Comparison of ENCODE assay signal across 24 cellular contexts in the genomic region with DNA sequence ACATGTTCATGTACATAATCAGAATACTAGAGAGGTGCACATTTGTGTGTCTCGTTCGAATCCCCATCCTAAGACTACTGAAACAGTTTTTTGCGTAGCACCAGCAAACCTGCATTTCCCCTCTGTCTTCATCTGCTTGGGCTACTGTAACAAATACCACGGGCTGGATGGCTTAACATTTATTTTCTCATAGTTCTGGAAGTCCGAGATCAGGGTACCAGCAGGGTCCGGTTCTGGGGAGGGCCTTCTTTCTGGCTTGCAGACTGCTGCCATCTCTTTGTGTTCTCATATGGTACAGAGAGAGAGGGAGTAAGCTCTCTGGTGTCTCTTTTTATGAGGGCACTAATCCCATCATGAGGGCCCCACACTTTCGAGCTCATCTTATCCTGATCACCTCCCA.
"Had no signal": no experiment of that assay in that cellular context is flagged by ENCODE, and none has a peak within 500 bp of the region (broad histone marks: within the 10 kb centered on the region; RNA-seq: fewer than 3 reads in every experiment).

No MANE protein-coding gene starts in this region.

- DNase-seq: cortex of kidney; dorsolateral prefrontal cortex; effector CD8-positive, alpha-beta T cell; heart left ventricle; hippocampal formation; left colon; left ventricle myocardium superior; mesenchymal stem cell; midbrain; occipital lobe; psoas muscle; retina; spleen; stimulated activated CD4-positive, alpha-beta T cell treated with anti-CD3 and anti-CD28 coated beads, Interleukin-15, amount 100 ng/mL, for 24 hours; stimulated activated CD4-positive, alpha-beta T cell treated with anti-CD3 and anti-CD28 coated beads, Interleukin-1b, Interleukin-23, amount 100 ng/mL, for 48 hours; stimulated activated CD4-positive, alpha-beta T cell treated with anti-CD3 and anti-CD28 coated beads, Interleukin-4, amount 100 ng/mL, for 24 hours; stimulated activated naive CD4-positive, alpha-beta T cell; thyroid gland; upper lobe of left lung; uterus had no signal

- H3K27ac Mint-ChIP-seq: natural killer cell treated with Interleukin-12 subunit alpha and Interleukin-12 subunit beta and Interleukin-15 and Interleukin-18, amount 100 ng/mL, for 72 hours had no signal

- H3K9me3 Mint-ChIP-seq: natural killer cell treated with Interleukin-12 subunit alpha and Interleukin-12 subunit beta and Interleukin-15 and Interleukin-18, amount 100 ng/mL, for 72 hours had no signal

- H3K4me3 Mint-ChIP-seq: natural killer cell treated with Interleukin-12 subunit alpha and Interleukin-12 subunit beta and Interleukin-15 and Interleukin-18, amount 100 ng/mL, for 72 hours had no signal

- H3K27me3 ChIP-seq: dorsolateral prefrontal cortex, heart left ventricle, spleen, thyroid gland, upper lobe of left lung, uterus had no signal

- H3K9me3 ChIP-seq: heart left ventricle, psoas muscle, spleen, thyroid gland, upper lobe of left lung, uterus had no signal

- H3K4me1 ChIP-seq: thyroid gland, uterus had no signal

- H3K27me3 Mint-ChIP-seq: natural killer cell treated with Interleukin-12 subunit alpha and Interleukin-12 subunit beta and Interleukin-15 and Interleukin-18, amount 100 ng/mL, for 72 hours had no signal

- H3K36me3 ChIP-seq: uterus had no signal

- H3K27ac ChIP-seq: heart left ventricle, psoas muscle, spleen, thyroid gland, upper lobe of left lung, uterus had no signal

- H3K4me3 ChIP-seq: dorsolateral prefrontal cortex, heart left ventricle, lung, psoas muscle, spleen, thyroid gland, upper lobe of left lung, uterus had no signal

- ATAC-seq: esophagus mucosa; heart left ventricle; left colon; left ventricle myocardium superior; natural killer cell treated with Interleukin-12 subunit alpha and Interleukin-12 subunit beta and Interleukin-15 and Interleukin-18, amount 100 ng/mL, for 72 hours; psoas muscle; sciatic nerve had no signal
